8 cellular contexts compared by ENCODE assay signal in genomic region chr2:44016282-44016681, GRCh38. TPM values are rescaled to one million over a fixed set of nuclear protein-coding genes. Genes with fewer than 3 reads are reported as not detected.
DNase-seq lines count a peak whose midpoint lies in the region; ATAC-seq, FAIRE-seq and TF ChIP-seq lines count a peak whose summit lies in the region.

No MANE protein-coding gene starts in this region.

- peak; percentile 50 for DNase-seq in ELF-1 (ENCODE audit: low read depth, low spot score)
- peak; percentile 52 for DNase-seq in OCI-M1 (lab: John Stamatoyannopoulos, UW)
- DNase-seq in bronchial epithelial cell (ENCODE audit: low read depth), result peak; percentile 42
- peak; percentile 87 for DNase-seq in nephron progenitor cell
- no peak for DNase-seq in GF-D8 (lab: John Stamatoyannopoulos, UW)
- DNase-seq in DMS114 treated with DMSO at 0.1 percent for 48 hours (lab: John Stamatoyannopoulos, UW; ENCODE audit: unreplicated experiment), result no peak
- no peak for DNase-seq in kidney

- no peak overlapping the region for H3K9ac ChIP-seq in kidney (ENCODE audit: low read length in 2 of 2)

- H3K4me3 Mint-ChIP-seq in nephron progenitor cell, result no peak overlapping the region

- no peak overlapping the region for H3K27ac ChIP-seq in kidney (ENCODE audit: low read depth in 2 of 2, low read length in 2 of 2)

- peaks cover 7% of the 10 kb centered on the region for H3K27me3 Mint-ChIP-seq in nephron progenitor cell (ENCODE audit: low read depth, poor library complexity)

- no peaks in the 10 kb centered on the region for H3K36me3 Mint-ChIP-seq in nephron progenitor cell (ENCODE audit: low read depth)

- no peak overlapping the region for H3K27ac Mint-ChIP-seq in nephron progenitor cell

- H3K9me3 Mint-ChIP-seq in nephron progenitor cell, result no peaks in the 10 kb centered on the region

- H3K36me3 ChIP-seq in bronchial epithelial cell (ENCODE audit: control insufficient read depth, insufficient read depth, low read length) (no peaks in the 10 kb centered on the region), kidney (ENCODE audit: control insufficient read depth in 1 of 2, insufficient read depth in 2 of 2, low read length in 2 of 2) (no peaks in the 10 kb centered on the region)

- no peaks in the 10 kb centered on the region for H3K9me3 ChIP-seq in kidney (ENCODE audit: control insufficient read depth in 1 of 2, low read length in 2 of 2)

- no peak overlapping the region for H3K4me3 ChIP-seq in bronchial epithelial cell (ENCODE audit: low read depth, low read length)
- H3K4me3 ChIP-seq in kidney (ENCODE audit: low read length in 2 of 2), result no peak overlapping the region

- H3K27me3 ChIP-seq in bronchial epithelial cell (ENCODE audit: control insufficient read depth, insufficient read depth, low read length), result no peaks in the 10 kb centered on the region

- no peaks in the 10 kb centered on the region for H3K4me1 Mint-ChIP-seq in nephron progenitor cell

- no peak for FAIRE-seq in bronchial epithelial cell (lab: Jason Lieb, UNC)
- FAIRE-seq in kidney (lab: Jason Lieb, UNC), result no peak

- intact Hi-C loops in kidney (cut with DNase I), result no loop called here

- no peaks in the 10 kb centered on the region for H3K4me1 ChIP-seq in kidney (ENCODE audit: control insufficient read depth in 1 of 2, insufficient read depth in 1 of 2, low read depth in 1 of 2, low read length in 2 of 2)

- ATAC-seq in GM19455 (IDR thresholded peaks at IDR 0.05; ENCODE audit: unreplicated experiment), result no peak

- TF ChIP-seq CTCF in bronchial epithelial cell (IDR thresholded peaks at IDR 0.05; ENCODE audit: insufficient read depth, low read length, severe bottlenecking) (no peak), nephron progenitor cell (IDR thresholded peaks at IDR 0.05) (no peak), kidney (IDR thresholded peaks at IDR 0.05; ENCODE audit: borderline replicate concordance, extremely low read depth, insufficient read depth) (no peak)

RNA-seq across cellular contexts. Expression of gene LRPPRC, which starts 20.5 kb away (rescaled TPM):
- total RNA-seq in bronchial epithelial cell, result 50.4 and 70.3 TPM in 2 replicates
- total RNA-seq in kidney, result 66.2 TPM
- polyA plus RNA-seq in kidney (ENCODE audit: insufficient read depth, low read depth, low replicate concordance), result 71.3 TPM

Comparison
In these comparisons a context has a peak if more than half of its experiments do, and no peak if none do; other contexts are left out.
1. DNase-seq: peak in ELF-1 (single experiment), OCI-M1 (single experiment), bronchial epithelial cell (single experiment) and nephron progenitor cell (single experiment); none in GF-D8 (single experiment), DMS114 treated with DMSO at 0.1 percent for 48 hours (single experiment) and kidney (single experiment).